Comparison of ENCODE assay signal across 16 cellular contexts in genomic region chr13:98580420-98580819, GRCh38. TPM values are rescaled to one million over a fixed set of nuclear protein-coding genes. Genes with fewer than 3 reads are reported as not detected.
DNase-seq lines count a peak whose midpoint lies in the region; ATAC-seq, FAIRE-seq and TF ChIP-seq lines count a peak whose summit lies in the region.
"Had no signal": no experiment of that assay in that cellular context is flagged by ENCODE, and none has a peak within 500 bp of the region (broad histone marks: within the 10 kb centered on the region; RNA-seq: fewer than 3 reads in every experiment).

No MANE protein-coding gene starts in this region.

- H2AFZ ChIP-seq in K562 (ENCODE audit: low read depth, low read length), result no peak overlapping the region
- H2AFZ ChIP-seq: GM23248 had no signal

- no peaks in the 10 kb centered on the region for H3K9me1 ChIP-seq in K562 (ENCODE audit: control insufficient read depth, insufficient read depth, low read length)

- H4K20me1 ChIP-seq in K562 (replicated peaks; ENCODE audit: control insufficient read depth, insufficient read depth, low read length), result peaks cover 6% of the 10 kb centered on the region

- no TSS peak for BruUV-seq in K562 (replicated peaks; lab: Mats Ljungman, UMichigan)

- in situ Hi-C loops in K562 (cut with MboI), result no loop called here

- WGBS in K562 (ENCODE audit: insufficient coverage, low coverage, missing lambda C conversion rate), result 80% methylated on average over 1 of the region's 2 CpGs

- no peak overlapping the region for H3K27ac ChIP-seq in CD4-positive, alpha-beta T cell (ENCODE audit: low read depth, low read length)
- no peak overlapping the region for H3K27ac ChIP-seq in K562 (ENCODE audit: extremely low read depth, low read depth, low read length)
- no peak overlapping the region for H3K27ac ChIP-seq in naive thymus-derived CD4-positive, alpha-beta T cell (ENCODE audit: low read depth, low read length)
- H3K27ac ChIP-seq: 22Rv1, BLaER1, GM23248 had no signal

- no peak for FAIRE-seq in K562 (lab: Jason Lieb, UNC)
- FAIRE-seq in GM12892 (lab: Jason Lieb, UNC), result no peak
- FAIRE-seq: H54, HepG2, HTR-8/SVneo had no signal

- no peak for ATAC-seq in CD4-positive, alpha-beta T cell (ENCODE audit: poor library complexity)
- no peak for ATAC-seq in K562
- ATAC-seq in naive thymus-derived CD4-positive, alpha-beta T cell, result no peak
- no peak for ATAC-seq in stimulated activated memory B cell treated with anti-CD40 and anti-IgM and Interleukin-4, amounts not matched to agents 10 μg/mL and 1 μg/mL and 100 μg/mL, for 72 hours
- ATAC-seq in omental fat pad (ENCODE audit: low FRiP score), result no peak
- ATAC-seq: HCT116, HepG2 had no signal

- POLR2A ChIA-PET in CD4-positive, alpha-beta T cell (lab: Charles Lee), result interaction anchor here (1.1 to 2.9 kb wide), 2 partner anchors 9 to 18 kb away, joined by 3 to 13 read pairs; no protein-coding TSS in a partner anchor
- POLR2A ChIA-PET in K562 (lab: Yijun Ruan, JAX), result interaction anchor here (0.6 to 2.0 kb wide), 3 partner anchors 15 to 146 kb away, joined by 3 to 5 read pairs (median 3); no protein-coding TSS in a partner anchor
- POLR2A ChIA-PET in naive thymus-derived CD4-positive, alpha-beta T cell (lab: Charles Lee), result interaction anchor here (1.3 to 1.8 kb wide), 2 partner anchors 9 to 10 kb away, joined by 4 to 5 read pairs; no protein-coding TSS in a partner anchor

- H3K9ac ChIP-seq in K562 (ENCODE audit: insufficient read depth in 1 of 2, low read depth in 2 of 2, low read length in 2 of 2), result no peak overlapping the region
- H3K9ac ChIP-seq: BLaER1, GM23248 had no signal

- no peaks in the 10 kb centered on the region for H3K9me3 Mint-ChIP-seq in CD4-positive, alpha-beta T cell
- H3K9me3 Mint-ChIP-seq in naive thymus-derived CD4-positive, alpha-beta T cell, result no peaks in the 10 kb centered on the region
- no peaks in the 10 kb centered on the region for H3K9me3 Mint-ChIP-seq in stimulated activated memory B cell treated with anti-CD40 and anti-IgM and Interleukin-4, amounts not matched to agents 10 μg/mL and 1 μg/mL and 100 μg/mL, for 72 hours

- H3K36me3 Mint-ChIP-seq in CD4-positive, alpha-beta T cell (ENCODE audit: low read depth), result peaks cover 4% of the 10 kb centered on the region
- peaks cover 0 to 4% (median 0%) of the 10 kb centered on the region in 5 donors for H3K36me3 Mint-ChIP-seq in naive thymus-derived CD4-positive, alpha-beta T cell
- H3K36me3 Mint-ChIP-seq in stimulated activated memory B cell treated with anti-CD40 and anti-IgM and Interleukin-4, amounts not matched to agents 10 μg/mL and 1 μg/mL and 100 μg/mL, for 72 hours, result no peaks in the 10 kb centered on the region

- TF ChIP-seq RAD21 in K562 (CRISPR knock-in tag; conservative IDR thresholded peaks at IDR 0.05 in 1 of 2, IDR thresholded peaks at IDR 0.05 in 1 of 2), result no peak

- H3K4me3 ChIP-seq in K562, result no peak overlapping the region
- H3K4me3 ChIP-seq in naive thymus-derived CD4-positive, alpha-beta T cell (ENCODE audit: low read length), result no peak overlapping the region
- H3K4me3 ChIP-seq: BLaER1, GM23248 had no signal

- no peaks in the 10 kb centered on the region for H3K27me3 Mint-ChIP-seq in CD4-positive, alpha-beta T cell
- H3K27me3 Mint-ChIP-seq in naive thymus-derived CD4-positive, alpha-beta T cell, result no peaks in the 10 kb centered on the region
- H3K27me3 Mint-ChIP-seq in stimulated activated memory B cell treated with anti-CD40 and anti-IgM and Interleukin-4, amounts not matched to agents 10 μg/mL and 1 μg/mL and 100 μg/mL, for 72 hours, result no peaks in the 10 kb centered on the region

- TF ChIP-seq CTCF in CD4-positive, alpha-beta T cell (IDR thresholded peaks at IDR 0.05), result no peak
- TF ChIP-seq CTCF in K562 (IDR thresholded peaks at IDR 0.05 in 2 of 3, conservative IDR thresholded peaks at IDR 0.05 in 1 of 3; ENCODE audit: insufficient read depth in 2 of 3, low read depth in 1 of 3, low read length in 3 of 3) (no peak), omental fat pad (IDR thresholded peaks at IDR 0.05) (no peak)

- H3K4me1 Mint-ChIP-seq in CD4-positive, alpha-beta T cell (ENCODE audit: low read depth), result peaks cover 17% of the 10 kb centered on the region
- H3K4me1 Mint-ChIP-seq in naive thymus-derived CD4-positive, alpha-beta T cell, result peaks cover 4 to 22% (median 9%) of the 10 kb centered on the region in 7 donors
- H3K4me1 Mint-ChIP-seq in stimulated activated memory B cell treated with anti-CD40 and anti-IgM and Interleukin-4, amounts not matched to agents 10 μg/mL and 1 μg/mL and 100 μg/mL, for 72 hours, result peaks cover 20% of the 10 kb centered on the region

- H3K79me2 ChIP-seq in K562 (ENCODE audit: control insufficient read depth, insufficient read depth, low read length), result peaks cover 12% of the 10 kb centered on the region

- no peaks in the 10 kb centered on the region for H3K27me3 ChIP-seq in CD4-positive, alpha-beta T cell (ENCODE audit: control insufficient read depth, insufficient read depth, low read length)
- no peaks in the 10 kb centered on the region for H3K27me3 ChIP-seq in K562 (ENCODE audit: control insufficient read depth in 2 of 2, insufficient read depth in 2 of 2, low read length in 2 of 2)
- H3K27me3 ChIP-seq in naive thymus-derived CD4-positive, alpha-beta T cell (ENCODE audit: control insufficient read depth in 2 of 2, insufficient read depth in 2 of 2, low read length in 2 of 2), result no peaks in the 10 kb centered on the region
- H3K27me3 ChIP-seq: BLaER1 had no signal

- no peak for TF ChIP-seq EP300 in K562 (IDR thresholded peaks at IDR 0.05; ENCODE audit: low read length)

- H3K36me3 ChIP-seq in K562 (ENCODE audit: control insufficient read depth, insufficient read depth, low read length), result no peaks in the 10 kb centered on the region
- no peaks in the 10 kb centered on the region for H3K36me3 ChIP-seq in naive thymus-derived CD4-positive, alpha-beta T cell (ENCODE audit: control insufficient read depth in 2 of 3, insufficient read depth in 3 of 3, low read length in 3 of 3)
- H3K36me3 ChIP-seq: BLaER1 had no signal

- H3K27ac Mint-ChIP-seq in CD4-positive, alpha-beta T cell, result peak overlapping the region; percentile 11
- H3K27ac Mint-ChIP-seq in naive thymus-derived CD4-positive, alpha-beta T cell, result peak overlapping the region in 5 of 9 donors; percentile 6 to 65 (median 39)
- H3K27ac Mint-ChIP-seq in stimulated activated memory B cell treated with anti-CD40 and anti-IgM and Interleukin-4, amounts not matched to agents 10 μg/mL and 1 μg/mL and 100 μg/mL, for 72 hours, result peak overlapping the region; percentile 40

- intact Hi-C loops in CD4-positive, alpha-beta T cell (cut with DNase I, micrococcal nuclease), result loop anchor here in 1 of 2 experiments (10.0 kb wide), 1 partner anchor 1356 kb away; the partner anchor contains the start of gene MBNL2
- intact Hi-C loops in K562 (cut with micrococcal nuclease), result no loop called here
- intact Hi-C loops in naive thymus-derived CD4-positive, alpha-beta T cell (cut with micrococcal nuclease), result no loop called here

- TF ChIP-seq POLR2A in K562 (conservative IDR thresholded peaks at IDR 0.05), result no peak
- TF ChIP-seq POLR2A in GM12892 (IDR thresholded peaks at IDR 0.05; ENCODE audit: low read depth, low read length), result no peak

- CTCF ChIA-PET in CD4-positive, alpha-beta T cell (lab: Charles Lee), result interaction anchor here (1.0 to 1.9 kb wide), 4 partner anchors 15 to 135 kb away, joined by 3 to 6 read pairs (median 3); no protein-coding TSS in a partner anchor
- CTCF ChIA-PET in K562 (lab: Yijun Ruan, JAX; ENCODE audit: low intra/inter-chr PET ratio), result no interaction called here
- CTCF ChIA-PET in naive thymus-derived CD4-positive, alpha-beta T cell (lab: Charles Lee), result interaction anchor here (1.0 kb wide), 1 partner anchor 135 kb away, joined by 3 read pairs; no protein-coding TSS in a partner anchor

- no peak for DNase-seq in CD4-positive, alpha-beta T cell
- DNase-seq in K562 (ENCODE audit: extremely low read depth in 1 of 4, low spot score in 3 of 4), result no peak
- DNase-seq in naive thymus-derived CD4-positive, alpha-beta T cell, result no peak
- DNase-seq in omental fat pad (ENCODE audit: low spot score), result no peak
- DNase-seq in NCI-H2029 (lab: John Stamatoyannopoulos, UW), result no peak
- no peak for DNase-seq in GM12892 (ENCODE audit: insufficient read length)
- DNase-seq: AML-193, GF-D8, GM23248 had no signal

- no peaks in the 10 kb centered on the region for H3K9me3 ChIP-seq in CD4-positive, alpha-beta T cell (ENCODE audit: control insufficient read depth, low read length)
- H3K9me3 ChIP-seq in K562 (replicated peaks; ENCODE audit: control insufficient read depth, insufficient read depth, low read depth, low read length), result no peaks in the 10 kb centered on the region
- no peaks in the 10 kb centered on the region for H3K9me3 ChIP-seq in naive thymus-derived CD4-positive, alpha-beta T cell (ENCODE audit: control insufficient read depth in 2 of 3, low read length in 3 of 3)
- H3K9me3 ChIP-seq: BLaER1 had no signal

- H3K4me3 Mint-ChIP-seq in CD4-positive, alpha-beta T cell, result no peak overlapping the region
- no peak overlapping the region for H3K4me3 Mint-ChIP-seq in naive thymus-derived CD4-positive, alpha-beta T cell
- no peak overlapping the region for H3K4me3 Mint-ChIP-seq in stimulated activated memory B cell treated with anti-CD40 and anti-IgM and Interleukin-4, amounts not matched to agents 10 μg/mL and 1 μg/mL and 100 μg/mL, for 72 hours

- no peak overlapping the region for H3K4me2 ChIP-seq in K562 (ENCODE audit: insufficient read depth, low read length)
- H3K4me2 ChIP-seq: BLaER1 had no signal

- H3K4me1 ChIP-seq in K562 (replicated peaks in 1 of 2; ENCODE audit: control insufficient read depth in 2 of 2, insufficient read depth in 2 of 2, low read length in 2 of 2), result peaks cover 2 to 12% of the 10 kb centered on the region in 2 experiments; a peak in 4 of 5 replicates
- H3K4me1 ChIP-seq in naive thymus-derived CD4-positive, alpha-beta T cell (ENCODE audit: control insufficient read depth in 2 of 2, insufficient read depth in 2 of 2, low read length in 2 of 2), result peaks cover 0 to 7% of the 10 kb centered on the region in 2 donors

RNA-seq across cellular contexts. Expression of gene STK24, which starts 3.5 kb away (rescaled TPM):
- 10 to 100 TPM; 82.3 to 85.2 TPM for total RNA-seq in CD4-positive, alpha-beta T cell
- total RNA-seq in K562 (2011; cell fraction: chromatin; rRNA removed; ENCODE audit: low replicate concordance), result 26.2 and 51.3 TPM in 2 replicates
- total RNA-seq in K562 (2011; cell fraction: nucleolus; rRNA removed), result 14.5 and 15.4 TPM in 2 replicates
- total RNA-seq in K562 (2011; cell fraction: nucleoplasm; rRNA removed), result 25.6 and 40.1 TPM in 2 replicates
- total RNA-seq in K562 (2014; rRNA removed) (26.0 and 29.1 TPM in 2 replicates), K562 (2014; rRNA removed; fragmentation: Illumina TruSeq; extraction: Trizol) (44.1 and 50.8 TPM in 2 replicates), K562 (2015; rRNA removed; fragmentation: Illumina TruSeq; extraction: Trizol) (40.2 and 42.6 TPM in 2 replicates), K562 (2021) (46.8 and 57.6 TPM in 2 replicates), omental fat pad (10 to 100 TPM; 55.3 to 96.3 (median 83.9) TPM)
- polyA plus RNA-seq in K562 (2011; rRNA removed) (21.4 and 25.5 TPM in 2 replicates), K562 (2014; fragmentation: Illumina TruSeq; extraction: Trizol) (69.9 and 78.4 TPM in 2 replicates), K562 (2014; fragmentation: Nextera tagmentation; extraction: Ambion mirVana) (1 to 10 TPM; 3.8 to 5.9 TPM), K562 (2014; rRNA removed) (28.2 and 29.6 TPM in 2 replicates)
- polyA plus RNA-seq in K562 (2011; cell fraction: cytosol; rRNA removed), result 14.8 and 23.6 TPM in 2 replicates
- polyA plus RNA-seq in K562 (2011; cell fraction: nucleus; rRNA removed), result 26.9 and 31.8 TPM in 2 replicates
- 39.0 and 50.4 TPM in 2 replicates for polyA plus RNA-seq in K562 (2012)
- polyA minus RNA-seq in K562 (2011; rRNA and poly(A)+ RNA removed), result 19.6 and 23.0 TPM in 2 replicates
- polyA minus RNA-seq in K562 (2011; cell fraction: cytosol; rRNA and poly(A)+ RNA removed), result 16.8 and 18.7 TPM in 2 replicates
- polyA minus RNA-seq in K562 (2011; cell fraction: nucleus; rRNA and poly(A)+ RNA removed), result 11.0 and 12.4 TPM in 2 replicates
- total RNA-seq in naive thymus-derived CD4-positive, alpha-beta T cell, result 100 to 1,000 TPM in 3 of 5 experiments, 10 to 100 TPM in 2; 90.1 to 148 (median 121) TPM
- polyA plus RNA-seq in naive thymus-derived CD4-positive, alpha-beta T cell, result 10 to 100 TPM; 29.8 to 44.4 TPM
- 63.2 TPM for polyA plus RNA-seq in GM12892 (2012; ENCODE audit: missing spikeins)
